In genomic region chr4:172631832-172632231, GRCh38 we compare ENCODE assay signal across 7 cellular contexts.
"Had no signal": no experiment of that assay in that cellular context is flagged by ENCODE, and none has a peak within 500 bp of the region (broad histone marks: within the 10 kb centered on the region; RNA-seq: fewer than 3 reads in every experiment).

No MANE protein-coding gene starts in this region.

- DNase-seq: GM23248, GOT3, H7, HFFc6, KBM-7 had no signal

- ATAC-seq: HCT116, HepG2 had no signal
